ENCODE assay signal across 14 cellular contexts in the genomic region with DNA sequence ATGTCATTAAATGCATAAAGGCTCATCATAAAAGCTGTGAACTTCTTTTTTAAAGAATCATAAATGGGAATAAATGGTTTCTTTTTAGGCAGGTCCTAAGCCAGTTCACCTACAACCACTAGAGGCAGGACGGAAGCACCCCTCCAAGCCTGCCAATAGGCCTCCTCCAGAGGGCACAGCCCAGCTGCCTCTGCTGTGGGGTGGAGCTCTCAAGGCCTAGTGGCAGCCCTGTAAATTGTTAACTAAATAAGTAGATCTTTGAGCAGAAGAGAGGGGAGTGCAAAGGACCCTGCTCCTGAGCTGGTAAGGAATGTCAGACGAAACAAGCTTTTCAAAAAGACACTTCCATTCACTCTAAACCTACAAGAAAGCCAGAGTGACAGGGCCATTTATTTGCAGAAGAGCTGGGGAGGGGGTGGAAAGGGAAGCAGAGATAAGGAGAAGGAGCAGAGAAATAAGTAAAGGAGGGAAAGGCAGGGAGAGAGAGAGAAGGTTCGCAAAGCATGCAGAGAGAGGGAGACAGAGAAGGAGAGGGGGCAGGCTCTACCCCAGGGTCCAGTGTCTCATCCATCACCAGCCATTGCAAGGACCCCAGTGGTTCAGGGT. TPM values are rescaled to one million over a fixed set of nuclear protein-coding genes. Genes with fewer than 3 reads are reported as not detected.
A peak's percentile ranks its signal among the peaks of the same experiment; 100 is the strongest.
DNase-seq lines count a peak whose midpoint lies in the region; ATAC-seq and TF ChIP-seq lines count a peak whose summit lies in the region.
"Had no signal": no experiment of that assay in that cellular context is flagged by ENCODE, and none has a peak within 500 bp of the region (broad histone marks: within the 10 kb centered on the region; RNA-seq: fewer than 3 reads in every experiment).

No MANE protein-coding gene starts in this region.

- H3K79me2 ChIP-seq in hepatocyte, result no peaks in the 10 kb centered on the region

- H3K9ac ChIP-seq in NT2/D1 (ENCODE audit: insufficient read length, low read depth), result no peak overlapping the region

- H3K4me1 Mint-ChIP-seq in stimulated activated naive B cell treated with anti-CD40 and anti-IgM and Interleukin-4, amounts not matched to agents 10 μg/mL and 1 μg/mL and 100 μg/mL, for 72 hours, result no peaks in the 10 kb centered on the region
- H3K4me1 Mint-ChIP-seq: naive B cell had no signal

- in situ Hi-C loops in gastrocnemius medialis (cut with MboI; ENCODE audit: low sequenced_read_pairs in 4 of 4), result loop anchor here in 1 of 4 donors (25.0 kb wide), 1 partner anchor 820 kb away; no protein-coding TSS in a partner anchor

- DNase-seq in NCI-H2227 (lab: John Stamatoyannopoulos, UW; ENCODE audit: unreplicated experiment) (peak; percentile 31), NCI-H2227 treated with DMSO at 0.1 percent for 48 hours (lab: John Stamatoyannopoulos, UW) (no peak), NT2/D1 (ENCODE audit: low read depth, low spot score) (peak; percentile 75), hepatocyte (ENCODE audit: low spot score) (peak; percentile 74), ureter (ENCODE audit: low spot score) (no peak), NCI-H2107 (lab: John Stamatoyannopoulos, UW) (no peak), gastrocnemius medialis (no peak)
- no peak for DNase-seq in stimulated activated naive B cell treated with anti-CD40 and anti-IgM and Interleukin-4, amounts not matched to agents 10 μg/mL and 1 μg/mL and 100 μg/mL, for 72 hours
- DNase-seq: cerebellar nuclear complex, GF-D8, naive B cell, NCI-H187 treated with DMSO at 0.1 percent for 48 hours, T-helper 1 cell, transverse colon had no signal

- no peak overlapping the region for H3K27ac ChIP-seq in hepatocyte
- no peak overlapping the region for H3K27ac ChIP-seq in gastrocnemius medialis
- H3K27ac ChIP-seq: transverse colon had no signal

- intact Hi-C loops in gastrocnemius medialis (cut with DNase I; ENCODE audit: low total_unique reads), result no loop called here

- peaks cover 0 to 3% of the 10 kb centered on the region in 2 donors for H3K9me3 Mint-ChIP-seq in stimulated activated naive B cell treated with anti-CD40 and anti-IgM and Interleukin-4, amounts not matched to agents 10 μg/mL and 1 μg/mL and 100 μg/mL, for 72 hours

- ATAC-seq in stimulated activated naive B cell treated with anti-CD40 and anti-IgM and Interleukin-4, amounts not matched to agents 10 μg/mL and 1 μg/mL and 100 μg/mL, for 72 hours (replicated peaks), result peak; percentile 54 to 55
- ATAC-seq in gastrocnemius medialis, result no peak

- H3K4me1 ChIP-seq in NT2/D1 (ENCODE audit: insufficient read depth, insufficient read length), result peaks cover 6% of the 10 kb centered on the region
- peaks cover 4% of the 10 kb centered on the region for H3K4me1 ChIP-seq in hepatocyte (ENCODE audit: insufficient read depth)
- H3K4me1 ChIP-seq in gastrocnemius medialis, result no peaks in the 10 kb centered on the region
- H3K4me1 ChIP-seq: transverse colon had no signal

- no peak overlapping the region for H2AFZ ChIP-seq in hepatocyte

- peaks cover 7 to 12% of the 10 kb centered on the region in 2 donors for H3K27me3 Mint-ChIP-seq in stimulated activated naive B cell treated with anti-CD40 and anti-IgM and Interleukin-4, amounts not matched to agents 10 μg/mL and 1 μg/mL and 100 μg/mL, for 72 hours

- H3K27ac Mint-ChIP-seq in stimulated activated naive B cell treated with anti-CD40 and anti-IgM and Interleukin-4, amounts not matched to agents 10 μg/mL and 1 μg/mL and 100 μg/mL, for 72 hours, result no peak overlapping the region
- H3K27ac Mint-ChIP-seq: naive B cell had no signal

- H3K27me3 ChIP-seq in NT2/D1 (ENCODE audit: insufficient read depth, insufficient read length), result no peaks in the 10 kb centered on the region
- H3K27me3 ChIP-seq in hepatocyte, result peaks cover 11% of the 10 kb centered on the region
- peaks cover 0 to 8% (median 0%) of the 10 kb centered on the region in 3 donors for H3K27me3 ChIP-seq in gastrocnemius medialis

- H3K4me2 ChIP-seq in hepatocyte, result no peak overlapping the region

- TF ChIP-seq CTCF in hepatocyte (IDR thresholded peaks at IDR 0.05; ENCODE audit: poor library complexity), result peak; percentile 26
- no peak for TF ChIP-seq CTCF in gastrocnemius medialis (IDR thresholded peaks at IDR 0.05 in 4 of 5, conservative IDR thresholded peaks at IDR 0.05 in 1 of 5)

- H3K9me2 ChIP-seq in hepatocyte (replicated peaks; ENCODE audit: insufficient read depth), result no peaks in the 10 kb centered on the region

- WGBS in hepatocyte (ENCODE audit: low lambda C conversion rate, missing lambda C conversion rate), result 37% methylated on average over 3 of the region's 3 CpGs

- no peaks in the 10 kb centered on the region for H4K20me1 ChIP-seq in hepatocyte (ENCODE audit: insufficient read depth, poor library complexity, severe bottlenecking)

- H3K36me3 ChIP-seq in NT2/D1 (ENCODE audit: insufficient read depth, insufficient read length, low read length), result no peaks in the 10 kb centered on the region
- no peaks in the 10 kb centered on the region for H3K36me3 ChIP-seq in hepatocyte (replicated peaks; ENCODE audit: insufficient read depth, low read depth)
- H3K36me3 ChIP-seq in gastrocnemius medialis, result no peaks in the 10 kb centered on the region
- H3K36me3 ChIP-seq: transverse colon had no signal

- H3K4me3 ChIP-seq in NT2/D1 (ENCODE audit: insufficient read length, low read depth) (no peak overlapping the region), hepatocyte (no peak overlapping the region), gastrocnemius medialis (no peak overlapping the region)
- H3K4me3 ChIP-seq: transverse colon had no signal

- H3K36me3 Mint-ChIP-seq in stimulated activated naive B cell treated with anti-CD40 and anti-IgM and Interleukin-4, amounts not matched to agents 10 μg/mL and 1 μg/mL and 100 μg/mL, for 72 hours, result no peaks in the 10 kb centered on the region
- H3K36me3 Mint-ChIP-seq: naive B cell had no signal

- no peak for TF ChIP-seq POLR2A in gastrocnemius medialis (IDR thresholded peaks at IDR 0.05)

- no peak overlapping the region for H3K4me3 Mint-ChIP-seq in stimulated activated naive B cell treated with anti-CD40 and anti-IgM and Interleukin-4, amounts not matched to agents 10 μg/mL and 1 μg/mL and 100 μg/mL, for 72 hours

- no peaks in the 10 kb centered on the region for H3K9me3 ChIP-seq in NT2/D1 (ENCODE audit: insufficient read depth, low read length)
- no peaks in the 10 kb centered on the region for H3K9me3 ChIP-seq in hepatocyte (ENCODE audit: low read depth)
- no peaks in the 10 kb centered on the region for H3K9me3 ChIP-seq in gastrocnemius medialis
- H3K9me3 ChIP-seq: transverse colon had no signal

RNA-seq across cellular contexts. Expression of gene MAFB, which starts 18.0 kb away (rescaled TPM):
- total RNA-seq in hepatocyte (3.4 and 3.7 TPM in 2 replicates), ureter (17.3 TPM), gastrocnemius medialis (10 to 100 TPM; 15.4 to 24.9 (median 18.6) TPM)
- 4.1 and 5.7 TPM in 2 replicates for polyA plus RNA-seq in hepatocyte

Comparison
In these comparisons a context has a peak if more than half of its experiments do, and no peak if none do; other contexts are left out.
1. DNase-seq: peak in NCI-H2227 (single experiment), NT2/D1 (single experiment) and hepatocyte (single experiment); none in NCI-H2227 treated with DMSO at 0.1 percent for 48 hours (single experiment), stimulated activated naive B cell treated with anti-CD40 and anti-IgM and Interleukin-4, amounts not matched to agents 10 μg/mL and 1 μg/mL and 100 μg/mL, for 72 hours (single experiment), ureter (single experiment), NCI-H2107 (single experiment) and gastrocnemius medialis (0 of 2).
2. ATAC-seq: peak in stimulated activated naive B cell treated with anti-CD40 and anti-IgM and Interleukin-4, amounts not matched to agents 10 μg/mL and 1 μg/mL and 100 μg/mL, for 72 hours (2 of 2); none in gastrocnemius medialis (0 of 2).